ENCODE assay signal across 9 cellular contexts in genomic region chr18:70290482-70291294, GRCh38. TPM values are rescaled to one million over a fixed set of nuclear protein-coding genes. Genes with fewer than 3 reads are reported as not detected.
DNase-seq lines count a peak whose midpoint lies in the region; ATAC-seq, FAIRE-seq and TF ChIP-seq lines count a peak whose summit lies in the region.
"Had no signal": no experiment of that assay in that cellular context is flagged by ENCODE, and none has a peak within 500 bp of the region (broad histone marks: within the 10 kb centered on the region; RNA-seq: fewer than 3 reads in every experiment).

No MANE protein-coding gene starts in this region.

- peaks cover 50% of the 10 kb centered on the region for H4K20me1 ChIP-seq in OCI-LY3 (ENCODE audit: insufficient read depth, low read length)

- no peaks in the 10 kb centered on the region for H3K9me3 Mint-ChIP-seq in CD8-positive, alpha-beta T cell
- no peaks in the 10 kb centered on the region for H3K9me3 Mint-ChIP-seq in endodermal cell
- H3K9me3 Mint-ChIP-seq: memory B cell had no signal

- 61 to 69% methylated on average over 7 to 11 of the region's 11 CpGs for WGBS in endodermal cell (ENCODE audit: insufficient coverage in 1 of 2, insufficient read length in 1 of 2), 2 experiments

- no peak overlapping the region for H3K4me3 ChIP-seq in CD8-positive, alpha-beta T cell (ENCODE audit: low read depth, low read length)
- H3K4me3 ChIP-seq in OCI-LY3 (ENCODE audit: low read length) = peak overlapping the region; percentile 85
- peak overlapping the region; percentile 99 for H3K4me3 ChIP-seq in endodermal cell (ENCODE audit: low read length)
- peak overlapping the region; percentile 94 for H3K4me3 ChIP-seq in neuron (ENCODE audit: low read length)

- no peaks in the 10 kb centered on the region for H3K27me3 ChIP-seq in CD8-positive, alpha-beta T cell (ENCODE audit: insufficient read depth, low read length)
- H3K27me3 ChIP-seq in OCI-LY3 (ENCODE audit: low read depth, low read length) (no peaks in the 10 kb centered on the region), endodermal cell (ENCODE audit: control insufficient read depth, insufficient read depth, low read length, poor library complexity, severe bottlenecking) (no peaks in the 10 kb centered on the region), neuron (ENCODE audit: insufficient read depth, low read length) (no peaks in the 10 kb centered on the region)

- POLR2A ChIA-PET in CD8-positive, alpha-beta T cell (lab: Charles Lee) = no interaction called here

- peak overlapping the region; percentile 91 for H3K4me2 ChIP-seq in OCI-LY3 (ENCODE audit: low read length)

- H3K27ac Mint-ChIP-seq in CD8-positive, alpha-beta T cell = no peak overlapping the region
- no peak overlapping the region for H3K27ac Mint-ChIP-seq in endodermal cell
- H3K27ac Mint-ChIP-seq: memory B cell had no signal

- peaks cover 36% of the 10 kb centered on the region for H3K27me3 Mint-ChIP-seq in CD8-positive, alpha-beta T cell (ENCODE audit: low read depth)
- peaks cover 1% of the 10 kb centered on the region for H3K27me3 Mint-ChIP-seq in endodermal cell (ENCODE audit: insufficient read depth)

- H3K36me3 ChIP-seq in CD8-positive, alpha-beta T cell (ENCODE audit: insufficient read depth, low read length) = no peaks in the 10 kb centered on the region
- H3K36me3 ChIP-seq in OCI-LY3 (replicated peaks; ENCODE audit: low read depth, low read length) (peaks cover 6% of the 10 kb centered on the region), endodermal cell (ENCODE audit: control insufficient read depth, insufficient read depth, low read length) (peaks cover 27% of the 10 kb centered on the region), neuron (ENCODE audit: insufficient read depth, low read length) (no peaks in the 10 kb centered on the region)

- H3K4me3 Mint-ChIP-seq in CD8-positive, alpha-beta T cell = peak overlapping the region; percentile 5
- H3K4me3 Mint-ChIP-seq in endodermal cell = peak overlapping the region; percentile 88

- intact Hi-C loops in CD8-positive, alpha-beta T cell (cut with DNase I, micrococcal nuclease) = no loop called here

- CTCF ChIA-PET in CD8-positive, alpha-beta T cell (lab: Charles Lee) = no interaction called here

- ATAC-seq in CD8-positive, alpha-beta T cell = no peak
- ATAC-seq in HG03135 (IDR thresholded peaks at IDR 0.05; ENCODE audit: unreplicated experiment) = no peak

- no peak overlapping the region for H3K27ac ChIP-seq in CD8-positive, alpha-beta T cell (ENCODE audit: low read depth, low read length)
- no peak overlapping the region for H3K27ac ChIP-seq in OCI-LY3 (ENCODE audit: low read length)
- H3K27ac ChIP-seq in endodermal cell (ENCODE audit: low read depth, low read length) = no peak overlapping the region

- H2AFZ ChIP-seq in OCI-LY3 (ENCODE audit: low read depth, low read length) (no peak overlapping the region), neuron (ENCODE audit: low read depth, low read length) (no peak overlapping the region)

- peak overlapping the region; percentile 89 for H3K9ac ChIP-seq in OCI-LY3 (ENCODE audit: low read length)
- peak overlapping the region; percentile 83 for H3K9ac ChIP-seq in endodermal cell (ENCODE audit: extremely low read depth, low read length, poor library complexity, severe bottlenecking)

- peaks cover 11% of the 10 kb centered on the region for H3K4me1 Mint-ChIP-seq in CD8-positive, alpha-beta T cell (ENCODE audit: low read depth)
- peaks cover 35% of the 10 kb centered on the region for H3K4me1 Mint-ChIP-seq in endodermal cell

- no peak for FAIRE-seq in frontal cortex (lab: Jason Lieb, UNC)

- no peak for DNase-seq in CD8-positive, alpha-beta T cell
- no peak for DNase-seq in endodermal cell
- no peak for DNase-seq in kidney tubule cell (ENCODE audit: low spot score)
- DNase-seq in stimulated activated CD4-positive, alpha-beta T cell treated with anti-CD3 and anti-CD28 coated beads, Interleukin-4, amount 100 ng/mL, for 1 hour = no peak
- no peak for DNase-seq in frontal cortex (ENCODE audit: low spot score in 2 of 2)

- no peaks in the 10 kb centered on the region for H3K36me3 Mint-ChIP-seq in CD8-positive, alpha-beta T cell
- peaks cover 12% of the 10 kb centered on the region for H3K36me3 Mint-ChIP-seq in endodermal cell (ENCODE audit: low read depth)
- H3K36me3 Mint-ChIP-seq: memory B cell had no signal

- no peaks in the 10 kb centered on the region for H3K9me3 ChIP-seq in CD8-positive, alpha-beta T cell (ENCODE audit: low read length)
- no peaks in the 10 kb centered on the region for H3K9me3 ChIP-seq in OCI-LY3 (ENCODE audit: insufficient read depth, low read length)
- H3K9me3 ChIP-seq in endodermal cell (ENCODE audit: control insufficient read depth, low read length) = no peaks in the 10 kb centered on the region
- no peaks in the 10 kb centered on the region for H3K9me3 ChIP-seq in neuron (ENCODE audit: low read length)

- TF ChIP-seq CTCF in CD8-positive, alpha-beta T cell (IDR thresholded peaks at IDR 0.05) = no peak
- TF ChIP-seq CTCF in OCI-LY3 (IDR thresholded peaks at IDR 0.05; ENCODE audit: low read depth, low read length) (no peak), endodermal cell (conservative IDR thresholded peaks at IDR 0.05) (no peak)

- H3K79me2 ChIP-seq in OCI-LY3 (ENCODE audit: low read length) = peaks cover 65% of the 10 kb centered on the region

- no peaks in the 10 kb centered on the region for H3K4me1 ChIP-seq in CD8-positive, alpha-beta T cell (ENCODE audit: insufficient read depth, low read length)
- peaks cover 27% of the 10 kb centered on the region for H3K4me1 ChIP-seq in OCI-LY3 (ENCODE audit: low read length)
- H3K4me1 ChIP-seq in endodermal cell (ENCODE audit: control insufficient read depth, insufficient read depth, low read length) = peaks cover 5% of the 10 kb centered on the region
- peaks cover 17% of the 10 kb centered on the region for H3K4me1 ChIP-seq in neuron (ENCODE audit: insufficient read depth, low read length)

RNA-seq across cellular contexts. Expression of gene SOCS6, which starts 1.8 kb away (rescaled TPM):
- 1 to 10 TPM in 1 of 2 experiments, under 1 TPM in 1; 0.90 to 1.2 TPM for total RNA-seq in CD8-positive, alpha-beta T cell
- 10 to 100 TPM; 28.2 to 30.0 TPM for total RNA-seq in endodermal cell
- polyA plus RNA-seq in endodermal cell (2013, experiment 1 of 2) = 18.2 TPM
- polyA plus RNA-seq in endodermal cell (2013, experiment 2 of 2) = 20.1 TPM
- total RNA-seq in frontal cortex = 53.4 TPM

Comparison
In these comparisons a context has a peak if more than half of its experiments do, and no peak if none do; other contexts are left out.
1. RNA of gene SOCS6, which starts 1.8 kb away (total RNA-seq): 53.4 TPM in frontal cortex (single experiment) and 28.2 to 30.0 TPM in endodermal cell; 0.90 to 1.2 TPM in CD8-positive, alpha-beta T cell; every median in the first group is over 10 times any median in the second.